Comparison of ENCODE assay signal across 8 cellular contexts in the genomic region with DNA sequence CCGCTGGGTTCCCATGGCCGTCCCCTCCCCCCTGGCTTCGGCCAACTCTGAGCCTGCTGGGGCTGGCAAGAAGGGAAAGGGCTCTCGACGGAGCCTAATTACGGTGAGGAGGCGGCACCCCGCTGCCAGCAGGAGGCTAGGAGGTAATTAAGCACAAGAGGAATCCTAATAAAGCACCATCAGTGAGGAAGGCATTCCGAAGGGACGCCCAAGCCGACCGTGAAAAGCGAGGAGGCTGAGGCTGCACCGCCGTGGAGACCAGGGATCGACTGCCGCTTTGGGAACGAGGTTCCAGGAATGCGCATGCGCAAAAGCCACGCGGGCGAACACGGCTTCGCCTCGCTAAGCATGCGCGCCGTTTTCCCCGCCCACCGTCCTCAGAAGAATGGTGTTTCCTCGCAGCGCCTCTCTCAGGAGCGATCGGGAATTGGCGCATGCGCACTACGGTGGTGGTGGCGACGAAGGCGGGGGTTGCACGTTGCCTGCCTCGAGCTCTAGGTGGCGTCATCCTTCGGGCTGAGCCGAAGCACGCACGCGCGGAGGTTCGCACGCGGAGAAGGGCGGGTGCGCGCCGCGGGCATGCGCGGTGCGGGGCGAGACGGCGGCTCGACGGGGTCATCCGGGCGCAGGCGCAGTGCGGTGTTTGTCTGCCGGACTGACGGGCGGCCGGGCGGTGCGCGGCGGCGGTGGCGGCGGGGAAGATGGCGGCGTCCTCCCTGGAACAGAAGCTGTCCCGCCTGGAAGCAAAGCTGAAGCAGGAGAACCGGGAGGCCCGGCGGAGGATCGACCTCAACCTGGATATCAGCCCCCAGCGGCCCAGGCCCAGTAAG. TPM values are rescaled to one million over a fixed set of nuclear protein-coding genes. Genes with fewer than 3 reads are reported as not detected.
DNase-seq lines count a peak whose midpoint lies in the region; ATAC-seq and TF ChIP-seq lines count a peak whose summit lies in the region.

A gene (plus strand): TSS at position 634 of the 830 bp plus-strand sequence. CDS start 68 bp downstream, at position 702.

- H3K9me3 Mint-ChIP-seq in CD14-positive monocyte, result peaks cover 0 to 3% (median 0%) of the 10 kb centered on the region in 7 donors
- H3K9me3 Mint-ChIP-seq in activated CD4-positive, alpha-beta T cell treated with anti-CD3 and anti-CD28 coated beads, Interleukin-2, amount 10 ng/mL, durations not matched to agents 7 days and 5 days, result no peaks in the 10 kb centered on the region

- H3K4me1 Mint-ChIP-seq in CD14-positive monocyte, result peaks cover 24% of the 10 kb centered on the region
- H3K4me1 Mint-ChIP-seq in activated CD4-positive, alpha-beta T cell treated with anti-CD3 and anti-CD28 coated beads, Interleukin-2, amount 10 ng/mL, durations not matched to agents 7 days and 5 days, result peaks cover 29% of the 10 kb centered on the region

- H3K27me3 Mint-ChIP-seq in CD14-positive monocyte (ENCODE audit: low read depth in 3 of 3), result peaks cover 0 to 3% (median 3%) of the 10 kb centered on the region in 3 donors
- no peaks in the 10 kb centered on the region for H3K27me3 Mint-ChIP-seq in activated CD4-positive, alpha-beta T cell treated with anti-CD3 and anti-CD28 coated beads, Interleukin-2, amount 10 ng/mL, durations not matched to agents 7 days and 5 days

- DNase-seq in CD14-positive monocyte (ENCODE audit: low spot score) (peak; percentile 100), NCI-H69 (lab: John Stamatoyannopoulos, UW) (peak; percentile 99), cortex of kidney (lab: John Stamatoyannopoulos, UW) (peak; percentile 96), left colon (peak; percentile 99 to 100)
- DNase-seq in activated CD4-positive, alpha-beta T cell treated with anti-CD3 and anti-CD28 coated beads, Interleukin-2, amount 10 ng/mL, durations not matched to agents 7 days and 5 days, result peak; percentile 100
- peak; percentile 100 for DNase-seq in stimulated activated CD4-positive, alpha-beta T cell treated with anti-CD3 and anti-CD28 coated beads, Interleukin-1b, Interleukin-23, amount 100 ng/mL, for 48 hours

- H3K27ac Mint-ChIP-seq in CD14-positive monocyte, result peak within 1 kb of the TSS; percentile 85 to 94 (median 88)
- H3K27ac Mint-ChIP-seq in activated CD4-positive, alpha-beta T cell treated with anti-CD3 and anti-CD28 coated beads, Interleukin-2, amount 10 ng/mL, durations not matched to agents 7 days and 5 days, result peak within 1 kb of the TSS; percentile 94

- ATAC-seq in GM19351 (IDR thresholded peaks at IDR 0.05; ENCODE audit: unreplicated experiment) (peak; percentile 80), HG03521 (IDR thresholded peaks at IDR 0.05; ENCODE audit: unreplicated experiment) (peak; percentile 87), left colon (peak; percentile 81)

- POLR2A ChIA-PET in activated CD4-positive, alpha-beta T cell treated with anti-CD3 and anti-CD28 coated beads, Interleukin-2, amount 10 ng/mL, durations not matched to agents 7 days and 5 days (lab: Charles Lee), result interaction anchor here (0.6 kb wide), 1 partner anchor 543 kb away, joined by 12 read pairs; no protein-coding TSS in a partner anchor

- TF ChIP-seq CTCF in CD14-positive monocyte (IDR thresholded peaks at IDR 0.05), result peak; percentile 45

- peak within 1 kb of the TSS; percentile 81 to 87 for H3K4me3 Mint-ChIP-seq in CD14-positive monocyte
- H3K4me3 Mint-ChIP-seq in activated CD4-positive, alpha-beta T cell treated with anti-CD3 and anti-CD28 coated beads, Interleukin-2, amount 10 ng/mL, durations not matched to agents 7 days and 5 days, result peak within 1 kb of the TSS; percentile 81

- peaks cover 14 to 28% of the 10 kb centered on the region in 2 donors for H3K36me3 Mint-ChIP-seq in CD14-positive monocyte
- H3K36me3 Mint-ChIP-seq in activated CD4-positive, alpha-beta T cell treated with anti-CD3 and anti-CD28 coated beads, Interleukin-2, amount 10 ng/mL, durations not matched to agents 7 days and 5 days (ENCODE audit: low read depth), result peaks cover 10% of the 10 kb centered on the region

- CTCF ChIA-PET in activated CD4-positive, alpha-beta T cell treated with anti-CD3 and anti-CD28 coated beads, Interleukin-2, amount 10 ng/mL, durations not matched to agents 7 days and 5 days (lab: Charles Lee), result interaction anchor here (0.6 to 1.6 kb wide), 18 partner anchors 8 to 335 kb away, joined by 3 to 19 read pairs (median 4); a partner anchor contains a TSS

- intact Hi-C loops in CD14-positive monocyte (cut with micrococcal nuclease), result loop anchor here (1.0 to 10.0 kb wide), 3 partner anchors 15 to 269 kb away; a partner anchor contains a TSS
- intact Hi-C loops in left colon (cut with DNase I, micrococcal nuclease), result no loop called here

RNA-seq across cellular contexts. Expression of the gene that starts here (rescaled TPM):
- polyA plus RNA-seq in CD14-positive monocyte, result 1 to 10 TPM in 1 of 2 donors, under 1 TPM in 1; 0.92 to 1.5 TPM
- total RNA-seq in activated CD4-positive, alpha-beta T cell treated with anti-CD3 and anti-CD28 coated beads, Interleukin-2, amount 10 ng/mL, durations not matched to agents 7 days and 5 days, result 10 to 100 TPM; 44.1 to 45.6 TPM
- total RNA-seq in left colon, result 10 to 100 TPM; 27.0 to 29.2 TPM

Comparison
In these comparisons a context has a peak if more than half of its experiments do, and no peak if none do; other contexts are left out.
1. Peak in every context shown above with its lines: DNase-seq and ATAC-seq.
2. intact Hi-C loops: an anchor here in CD14-positive monocyte (1.0 to 10.0 kb wide); none called in left colon.